8 cellular contexts compared by ENCODE assay signal in genomic region chr1:240888039-240888786, GRCh38.
DNase-seq lines count a peak whose midpoint lies in the region; ATAC-seq and TF ChIP-seq lines count a peak whose summit lies in the region.

No MANE protein-coding gene starts in this region.

- ATAC-seq in DND-41 (ENCODE audit: insufficient read depth, low read depth): no peak
- ATAC-seq in foreskin keratinocyte: peak; percentile 38
- ATAC-seq in right cardiac atrium: no peak

- no peak overlapping the region for H2AFZ ChIP-seq in DND-41 (ENCODE audit: low read depth, low read length)

- no peaks in the 10 kb centered on the region for H3K79me2 ChIP-seq in DND-41 (ENCODE audit: insufficient read depth, low read length)

- H3K4me1 ChIP-seq in DND-41 (ENCODE audit: insufficient read depth, low read length) (no peaks in the 10 kb centered on the region), foreskin keratinocyte (no peaks in the 10 kb centered on the region), testis (no peaks in the 10 kb centered on the region), right cardiac atrium (ENCODE audit: control insufficient read depth, insufficient read depth, low read length) (no peaks in the 10 kb centered on the region)

- no peaks in the 10 kb centered on the region for H4K20me1 ChIP-seq in DND-41 (ENCODE audit: insufficient read depth, low read length)

- CTCF ChIA-PET in RWPE1 (lab: Yijun Ruan, JAX): interaction anchor here (0.5 to 1.1 kb wide), 9 partner anchors 62 to 723 kb away, joined by 3 to 5 read pairs (median 4); no protein-coding TSS in a partner anchor

- TF ChIP-seq CTCF in DND-41 (IDR thresholded peaks at IDR 0.05; ENCODE audit: borderline replicate concordance, extremely low read depth, low read length, poor library complexity, severe bottlenecking) (peak; percentile 78), RWPE1 (conservative IDR thresholded peaks at IDR 0.05; ENCODE audit: low read depth) (peak; percentile 73), foreskin keratinocyte (conservative IDR thresholded peaks at IDR 0.05) (peak; percentile 63), testis (IDR thresholded peaks at IDR 0.05) (peak in 2 of 3 experiments; percentile 61 to 79)

- H3K4me3 ChIP-seq in DND-41 (ENCODE audit: low read depth in 1 of 2, low read length in 2 of 2) (no peak overlapping the region), testis (no peak overlapping the region), right cardiac atrium (ENCODE audit: low read length) (no peak overlapping the region)

- H3K27me3 ChIP-seq in DND-41 (ENCODE audit: insufficient read depth, low read length, poor library complexity): no peaks in the 10 kb centered on the region
- no peaks in the 10 kb centered on the region for H3K27me3 ChIP-seq in foreskin keratinocyte
- no peaks in the 10 kb centered on the region for H3K27me3 ChIP-seq in testis
- H3K27me3 ChIP-seq in right cardiac atrium (ENCODE audit: control insufficient read depth, insufficient read depth): no peaks in the 10 kb centered on the region

- POLR2A ChIA-PET in RWPE1 (lab: Yijun Ruan, JAX; ENCODE audit: low non-redundant PET): no interaction called here

- TF ChIP-seq POLR2A in testis (IDR thresholded peaks at IDR 0.05): no peak

- intact Hi-C loops in testis (cut with DNase I; ENCODE audit: low total_unique reads): no loop called here
- intact Hi-C loops in right cardiac atrium (cut with DNase I): no loop called here

- DNase-seq in DND-41: peak; percentile 19
- DNase-seq in GM19238 (ENCODE audit: insufficient read length, low spot score): peak; percentile 2
- peak; percentile 32 for DNase-seq in HPDE6-E6E7 (ENCODE audit: extremely low spot score)
- DNase-seq in RWPE1 (ENCODE audit: low spot score): peak; percentile 57
- DNase-seq in foreskin keratinocyte: peak in 1 of 2 donors; percentile 8
- DNase-seq in testis: peak; percentile 53
- no peak for DNase-seq in right cardiac atrium
- DNase-seq in activated effector memory CD4-positive, alpha-beta T cell treated with Interleukin-2 at 50 U/mL for 16 hours: no peak

- no peak overlapping the region for H3K9ac ChIP-seq in DND-41 (ENCODE audit: low read depth, low read length)

- WGBS in testis, 2 donors: 35 to 46% methylated on average over 15 of the region's 15 CpGs
- WGBS in right cardiac atrium: 56% methylated on average over 15 of the region's 15 CpGs

- H3K4me2 ChIP-seq in DND-41 (ENCODE audit: insufficient read depth, low read length): no peak overlapping the region

- H3K9me3 ChIP-seq in DND-41 (ENCODE audit: insufficient read depth, low read length, severe bottlenecking) (no peaks in the 10 kb centered on the region), testis (no peaks in the 10 kb centered on the region), right cardiac atrium (ENCODE audit: control insufficient read depth, low read length) (no peaks in the 10 kb centered on the region)

- H3K27ac ChIP-seq in DND-41 (ENCODE audit: low read length): no peak overlapping the region
- no peak overlapping the region for H3K27ac ChIP-seq in RWPE1
- H3K27ac ChIP-seq in foreskin keratinocyte: no peak overlapping the region
- H3K27ac ChIP-seq in testis: no peak overlapping the region
- H3K27ac ChIP-seq in right cardiac atrium (ENCODE audit: low read length): no peak overlapping the region

- H3K36me3 ChIP-seq in DND-41 (ENCODE audit: insufficient read depth, low read length) (no peaks in the 10 kb centered on the region), testis (ENCODE audit: low read depth, missing control alignments) (no peaks in the 10 kb centered on the region)

Comparison
In these comparisons a context has a peak if more than half of its experiments do, and no peak if none do; other contexts are left out.
1. DNase-seq: peak in DND-41 (single experiment), GM19238 (single experiment), HPDE6-E6E7 (single experiment), RWPE1 (single experiment) and testis (single experiment); none in right cardiac atrium (0 of 3) and activated effector memory CD4-positive, alpha-beta T cell treated with Interleukin-2 at 50 U/mL for 16 hours (single experiment).
2. Peak in every context shown above with its lines, with median percentiles within 50 percentile points of each other: CTCF ChIP-seq.